In genomic region chr10:113856563-113856962, GRCh38 we compare ENCODE assay signal across 8 cellular contexts. TPM values are rescaled to one million over a fixed set of nuclear protein-coding genes. Genes with fewer than 3 reads are reported as not detected.
DNase-seq lines count a peak whose midpoint lies in the region; ATAC-seq and TF ChIP-seq lines count a peak whose summit lies in the region.

No MANE protein-coding gene starts in this region.

- CTCF ChIA-PET in Calu3 (lab: Charles Lee) = no interaction called here

- H3K4me1 Mint-ChIP-seq in Calu3 (ENCODE audit: low read depth, unreplicated experiment) (no peaks in the 10 kb centered on the region), IgD-negative memory B cell (peaks cover 40 to 47% (median 45%) of the 10 kb centered on the region in 3 donors), chondrocyte (ENCODE audit: low read depth) (peaks cover 35% of the 10 kb centered on the region)
- H3K4me1 Mint-ChIP-seq in natural killer cell treated with Interleukin-12 subunit alpha and Interleukin-12 subunit beta and Interleukin-15 and Interleukin-18, amount 100 ng/mL, for 72 hours (ENCODE audit: low read depth in 2 of 2) = peaks cover 29 to 38% of the 10 kb centered on the region in 2 donors

- BruUV-seq in Calu3 (replicated peaks; lab: Mats Ljungman, UMichigan) = no TSS peak

- TF ChIP-seq CTCF in Calu3 (IDR thresholded peaks at IDR 0.05; ENCODE audit: unreplicated experiment) (no peak), chondrocyte (IDR thresholded peaks at IDR 0.05) (no peak)

- no peaks in the 10 kb centered on the region for H3K9me3 Mint-ChIP-seq in Calu3 (ENCODE audit: low read depth, unreplicated experiment)
- H3K9me3 Mint-ChIP-seq in IgD-negative memory B cell = peaks cover 2 to 7% (median 3%) of the 10 kb centered on the region in 3 donors
- H3K9me3 Mint-ChIP-seq in chondrocyte (ENCODE audit: low read depth) = peaks cover 5% of the 10 kb centered on the region
- H3K9me3 Mint-ChIP-seq in natural killer cell treated with Interleukin-12 subunit alpha and Interleukin-12 subunit beta and Interleukin-15 and Interleukin-18, amount 100 ng/mL, for 72 hours = no peaks in the 10 kb centered on the region

- intact Hi-C loops in Calu3 (cut with micrococcal nuclease; ENCODE audit: unreplicated experiment) = loop anchor here (10.0 kb wide), 1 partner anchor 152 kb away; no protein-coding TSS in a partner anchor

- H3K4me3 Mint-ChIP-seq in Calu3 (ENCODE audit: low read depth, unreplicated experiment) = peak overlapping the region; percentile 90
- peak overlapping the region; percentile 21 to 100 (median 97) for H3K4me3 Mint-ChIP-seq in IgD-negative memory B cell
- H3K4me3 Mint-ChIP-seq in chondrocyte (ENCODE audit: unreplicated experiment) = peak overlapping the region; percentile 24
- peak overlapping the region; percentile 95 for H3K4me3 Mint-ChIP-seq in natural killer cell treated with Interleukin-12 subunit alpha and Interleukin-12 subunit beta and Interleukin-15 and Interleukin-18, amount 100 ng/mL, for 72 hours

- H3K27me3 Mint-ChIP-seq in Calu3 (ENCODE audit: unreplicated experiment) = no peaks in the 10 kb centered on the region
- no peaks in the 10 kb centered on the region for H3K27me3 Mint-ChIP-seq in IgD-negative memory B cell
- H3K27me3 Mint-ChIP-seq in chondrocyte (ENCODE audit: low read depth) = no peaks in the 10 kb centered on the region
- H3K27me3 Mint-ChIP-seq in natural killer cell treated with Interleukin-12 subunit alpha and Interleukin-12 subunit beta and Interleukin-15 and Interleukin-18, amount 100 ng/mL, for 72 hours = no peaks in the 10 kb centered on the region

- no peak overlapping the region for H3K27ac Mint-ChIP-seq in Calu3 (ENCODE audit: unreplicated experiment)
- peak overlapping the region in 1 of 3 donors; percentile 80 for H3K27ac Mint-ChIP-seq in IgD-negative memory B cell
- no peak overlapping the region for H3K27ac Mint-ChIP-seq in chondrocyte (ENCODE audit: unreplicated experiment)
- no peak overlapping the region for H3K27ac Mint-ChIP-seq in natural killer cell treated with Interleukin-12 subunit alpha and Interleukin-12 subunit beta and Interleukin-15 and Interleukin-18, amount 100 ng/mL, for 72 hours

- DNase-seq in Calu3 = no peak
- no peak for DNase-seq in chondrocyte (ENCODE audit: low spot score)
- no peak for DNase-seq in natural killer cell treated with Interleukin-12 subunit alpha and Interleukin-12 subunit beta and Interleukin-15 and Interleukin-18, amount 100 ng/mL, for 72 hours (ENCODE audit: low spot score)
- DNase-seq in T-helper 9 cell = no peak
- no peak for DNase-seq in amygdala (lab: John Stamatoyannopoulos, UW)
- DNase-seq in NCI-H2196 treated with DMSO at 0.1 percent for 48 hours (lab: John Stamatoyannopoulos, UW; ENCODE audit: unreplicated experiment) = no peak
- no peak for DNase-seq in COLO668 (lab: John Stamatoyannopoulos, UW; ENCODE audit: unreplicated experiment)

- H3K36me3 Mint-ChIP-seq in Calu3 (ENCODE audit: insufficient read depth, unreplicated experiment) (peaks cover 24% of the 10 kb centered on the region), IgD-negative memory B cell (peaks cover 17% of the 10 kb centered on the region), chondrocyte (ENCODE audit: low read depth) (peaks cover 16% of the 10 kb centered on the region)
- peaks cover 27% of the 10 kb centered on the region for H3K36me3 Mint-ChIP-seq in natural killer cell treated with Interleukin-12 subunit alpha and Interleukin-12 subunit beta and Interleukin-15 and Interleukin-18, amount 100 ng/mL, for 72 hours

- no peak for ATAC-seq in natural killer cell treated with Interleukin-12 subunit alpha and Interleukin-12 subunit beta and Interleukin-15 and Interleukin-18, amount 100 ng/mL, for 72 hours

RNA-seq across cellular contexts. Expression of gene NHLRC2, which starts 2.1 kb away (rescaled TPM):
- total RNA-seq in Calu3 (2022) (18.7 and 20.2 TPM in 2 replicates), chondrocyte (26.3 to 47.2 TPM (median 29.2 TPM) in 3 replicates)
- polyA plus RNA-seq in IgD-negative memory B cell = 11.5 TPM
- total RNA-seq in natural killer cell treated with Interleukin-12 subunit alpha and Interleukin-12 subunit beta and Interleukin-15 and Interleukin-18, amount 100 ng/mL, for 72 hours = 10 to 100 TPM; 30.2 to 47.5 TPM

RNA-seq across cellular contexts. Expression of gene DCLRE1A, which starts 2.7 kb away (rescaled TPM):
- total RNA-seq in Calu3 (2022) = 7.4 and 7.9 TPM in 2 replicates
- polyA plus RNA-seq in IgD-negative memory B cell = 2.3 TPM
- total RNA-seq in chondrocyte = 5.7 to 7.0 TPM (median 6.3 TPM) in 3 replicates
- total RNA-seq in natural killer cell treated with Interleukin-12 subunit alpha and Interleukin-12 subunit beta and Interleukin-15 and Interleukin-18, amount 100 ng/mL, for 72 hours = 10 to 100 TPM; 10.7 to 11.4 TPM

Comparison
In these comparisons a context has a peak if more than half of its experiments do, and no peak if none do; other contexts are left out.
1. H3K4me3 Mint-ChIP-seq: peak in every context shown above with its lines; median percentile 97 in IgD-negative memory B cell; 95 in natural killer cell treated with Interleukin-12 subunit alpha and Interleukin-12 subunit beta and Interleukin-15 and Interleukin-18, amount 100 ng/mL, for 72 hours; 90 in Calu3; 24 in chondrocyte.